In the genomic region with DNA sequence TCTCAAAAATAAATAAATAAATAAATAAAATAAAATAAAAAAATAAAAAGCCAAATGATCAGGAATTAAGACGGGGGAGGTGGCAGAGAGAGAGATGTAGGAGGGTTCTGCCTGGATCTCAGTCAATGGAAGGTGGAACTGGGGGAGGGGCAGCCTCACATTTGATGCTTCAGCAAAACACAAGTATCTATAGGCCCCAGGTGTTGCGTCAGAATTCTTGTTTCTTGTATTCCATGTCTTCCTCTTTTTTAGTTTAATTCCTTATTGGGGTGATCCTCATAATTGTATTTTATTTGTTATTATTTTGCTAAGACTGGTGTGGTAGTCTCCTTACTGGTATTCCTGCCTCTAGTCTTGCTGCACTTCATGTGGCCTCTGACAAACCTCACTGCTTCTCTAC, we compare ENCODE assay signal across 2 cellular contexts.
TF ChIP-seq lines count a peak whose summit lies in the region.

No MANE protein-coding gene starts in this region.

TF ChIP-seq in H1, 55 proteins besides CTCF, POLR2A, EP300 and RAD21:
- no peak for TF ChIP-seq TAF1 (IDR thresholded peaks at IDR 0.05; ENCODE audit: low read depth, low read length)
- TF ChIP-seq, protein P1, sequence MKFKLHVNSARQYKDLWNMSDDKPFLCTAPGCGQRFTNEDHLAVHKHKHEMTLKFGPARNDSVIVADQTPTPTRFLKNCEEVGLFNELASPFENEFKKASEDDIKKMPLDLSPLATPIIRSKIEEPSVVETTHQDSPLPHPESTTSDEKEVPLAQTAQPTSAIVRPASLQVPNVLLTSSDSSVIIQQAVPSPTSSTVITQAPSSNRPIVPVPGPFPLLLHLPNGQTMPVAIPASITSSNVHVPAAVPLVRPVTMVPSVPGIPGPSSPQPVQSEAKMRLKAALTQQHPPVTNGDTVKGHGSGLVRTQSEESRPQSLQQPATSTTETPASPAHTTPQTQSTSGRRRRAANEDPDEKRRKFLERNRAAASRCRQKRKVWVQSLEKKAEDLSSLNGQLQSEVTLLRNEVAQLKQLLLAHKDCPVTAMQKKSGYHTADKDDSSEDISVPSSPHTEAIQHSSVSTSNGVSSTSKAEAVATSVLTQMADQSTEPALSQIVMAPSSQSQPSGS (IDR thresholded peaks at IDR 0.05; ENCODE audit: low read length) = no peak
- no peak for TF ChIP-seq JUND (IDR thresholded peaks at IDR 0.05; ENCODE audit: low read length)
- no peak for TF ChIP-seq POU5F1 (IDR thresholded peaks at IDR 0.05; ENCODE audit: low read depth, low read length)

TF ChIP-seq in SK-N-SH, 30 proteins besides CTCF, POLR2A, EP300 and RAD21:
- TF ChIP-seq FOSL2 (IDR thresholded peaks at IDR 0.05; ENCODE audit: borderline replicate concordance, low read depth) (no peak), CHD2 (IDR thresholded peaks at IDR 0.05; ENCODE audit: low read length, partially characterized antibody) (no peak), MXI1 (IDR thresholded peaks at IDR 0.05; ENCODE audit: low read depth, low read length) (no peak)
- TF ChIP-seq, protein P2, sequence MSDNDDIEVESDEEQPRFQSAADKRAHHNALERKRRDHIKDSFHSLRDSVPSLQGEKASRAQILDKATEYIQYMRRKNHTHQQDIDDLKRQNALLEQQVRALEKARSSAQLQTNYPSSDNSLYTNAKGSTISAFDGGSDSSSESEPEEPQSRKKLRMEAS (IDR thresholded peaks at IDR 0.05; ENCODE audit: low read depth) = no peak
- TF ChIP-seq, protein P3, sequence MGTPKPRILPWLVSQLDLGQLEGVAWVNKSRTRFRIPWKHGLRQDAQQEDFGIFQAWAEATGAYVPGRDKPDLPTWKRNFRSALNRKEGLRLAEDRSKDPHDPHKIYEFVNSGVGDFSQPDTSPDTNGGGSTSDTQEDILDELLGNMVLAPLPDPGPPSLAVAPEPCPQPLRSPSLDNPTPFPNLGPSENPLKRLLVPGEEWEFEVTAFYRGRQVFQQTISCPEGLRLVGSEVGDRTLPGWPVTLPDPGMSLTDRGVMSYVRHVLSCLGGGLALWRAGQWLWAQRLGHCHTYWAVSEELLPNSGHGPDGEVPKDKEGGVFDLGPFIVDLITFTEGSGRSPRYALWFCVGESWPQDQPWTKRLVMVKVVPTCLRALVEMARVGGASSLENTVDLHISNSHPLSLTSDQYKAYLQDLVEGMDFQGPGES (IDR thresholded peaks at IDR 0.05; ENCODE audit: low read depth, low read length) = no peak
- TF ChIP-seq, protein P4, sequence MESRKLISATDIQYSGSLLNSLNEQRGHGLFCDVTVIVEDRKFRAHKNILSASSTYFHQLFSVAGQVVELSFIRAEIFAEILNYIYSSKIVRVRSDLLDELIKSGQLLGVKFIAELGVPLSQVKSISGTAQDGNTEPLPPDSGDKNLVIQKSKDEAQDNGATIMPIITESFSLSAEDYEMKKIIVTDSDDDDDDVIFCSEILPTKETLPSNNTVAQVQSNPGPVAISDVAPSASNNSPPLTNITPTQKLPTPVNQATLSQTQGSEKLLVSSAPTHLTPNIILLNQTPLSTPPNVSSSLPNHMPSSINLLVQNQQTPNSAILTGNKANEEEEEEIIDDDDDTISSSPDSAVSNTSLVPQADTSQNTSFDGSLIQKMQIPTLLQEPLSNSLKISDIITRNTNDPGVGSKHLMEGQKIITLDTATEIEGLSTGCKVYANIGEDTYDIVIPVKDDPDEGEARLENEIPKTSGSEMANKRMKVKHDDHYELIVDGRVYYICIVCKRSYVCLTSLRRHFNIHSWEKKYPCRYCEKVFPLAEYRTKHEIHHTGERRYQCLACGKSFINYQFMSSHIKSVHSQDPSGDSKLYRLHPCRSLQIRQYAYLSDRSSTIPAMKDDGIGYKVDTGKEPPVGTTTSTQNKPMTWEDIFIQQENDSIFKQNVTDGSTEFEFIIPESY (IDR thresholded peaks at IDR 0.05; ENCODE audit: borderline replicate concordance, low read depth) = no peak
